Comparison of ENCODE assay signal across 26 cellular contexts in the genomic region with DNA sequence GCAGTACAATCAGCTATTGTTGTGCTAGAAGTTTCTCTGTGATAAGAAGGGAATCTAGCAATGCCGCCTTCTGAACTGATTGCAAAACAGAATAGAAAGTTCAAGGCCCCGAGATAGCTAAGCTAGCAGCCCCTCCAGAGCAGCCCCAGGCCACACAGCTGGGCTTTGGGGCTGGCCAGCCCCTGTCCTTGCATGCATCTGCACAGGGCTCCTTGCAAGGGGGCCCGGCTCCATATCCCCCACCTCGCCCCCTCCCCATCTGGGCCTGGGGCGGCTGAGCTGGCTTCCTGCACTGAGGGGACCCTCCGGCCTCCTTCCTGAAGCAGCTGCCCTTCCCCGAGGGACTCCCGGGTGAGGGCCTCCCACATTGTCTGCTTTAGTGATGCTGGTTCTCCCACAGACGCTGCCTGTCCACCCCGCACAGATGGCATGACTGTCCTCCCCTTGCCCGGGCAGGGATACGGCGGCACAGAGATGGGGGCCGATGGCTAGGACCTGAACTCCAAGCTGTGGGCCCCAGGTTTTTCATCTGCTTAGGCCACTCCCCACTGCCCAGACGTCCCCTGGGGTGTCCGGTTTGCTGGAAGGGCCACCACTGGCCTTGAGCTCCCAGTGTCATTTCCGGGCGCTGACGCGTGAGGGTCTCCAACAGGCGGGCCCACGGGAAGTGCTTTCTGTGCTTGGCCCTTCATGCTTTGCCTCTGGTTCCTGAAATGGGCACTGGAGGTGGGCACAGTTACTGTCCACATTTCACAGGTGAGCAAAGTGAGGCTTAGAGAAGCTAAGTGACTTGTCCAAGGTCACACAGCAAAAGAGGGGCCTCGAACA.
DNase-seq lines count a peak whose midpoint lies in the region; ATAC-seq, FAIRE-seq and TF ChIP-seq lines count a peak whose summit lies in the region.
"Had no signal": no experiment of that assay in that cellular context is flagged by ENCODE, and none has a peak within 500 bp of the region (broad histone marks: within the 10 kb centered on the region; RNA-seq: fewer than 3 reads in every experiment).

No MANE protein-coding gene starts in this region.

- H3K27me3 Mint-ChIP-seq in Calu3 (ENCODE audit: unreplicated experiment) (peaks cover 13% of the 10 kb centered on the region), neural crest cell (ENCODE audit: low read depth) (peaks cover 27% of the 10 kb centered on the region)

- H3K4me3 Mint-ChIP-seq in Calu3 (ENCODE audit: low read depth, unreplicated experiment) = peak overlapping the region; percentile 17
- peak overlapping the region; percentile 44 for H3K4me3 Mint-ChIP-seq in neural crest cell
- H3K4me3 Mint-ChIP-seq: activated CD4-positive, alpha-beta T cell treated with anti-CD3 and anti-CD28 coated beads, Interleukin-2, amount 10 ng/mL, durations not matched to agents 24 days and 14 days; central memory CD8-positive, alpha-beta T cell; GM23338 had no signal

- peak overlapping the region; percentile 54 for H3K27ac ChIP-seq in cingulate gyrus (ENCODE audit: low read depth, low read length)
- H3K27ac ChIP-seq: left lung had no signal

- FAIRE-seq in A204.1 (lab: Jason Lieb, UNC) = peak; percentile 73
- FAIRE-seq: astrocyte, GM12892 had no signal

- BruUV-seq in Calu3 (replicated peaks; lab: Mats Ljungman, UMichigan) = no TSS peak

- TF ChIP-seq CTCF in Calu3 (IDR thresholded peaks at IDR 0.05; ENCODE audit: unreplicated experiment) (no peak), neural crest cell (conservative IDR thresholded peaks at IDR 0.05) (no peak)

- DNase-seq in Calu3 = no peak
- DNase-seq in neural crest cell (ENCODE audit: low read depth, low spot score) = no peak
- no peak for DNase-seq in NCI-H82 treated with DMSO at 0.1 percent for 48 hours (lab: John Stamatoyannopoulos, UW; ENCODE audit: unreplicated experiment)
- DNase-seq: dermis blood vessel endothelial cell; EL; IMR-90; left lung; NCI-H1092 treated with DMSO at 0.1 percent for 48 hours; NCI-H187; NCI-H524 treated with DMSO at 0.1 percent for 48 hours; NK-92 treated with Interleukin-12 subunit alpha and Interleukin-12 subunit beta, amount 100 ng/mL, for 24 hours; SHP77 treated with DMSO at 0.1 percent for 48 hours; stimulated activated CD4-positive, alpha-beta T cell treated with anti-CD3 and anti-CD28 coated beads, Interleukin-1b, Interleukin-23, amount 100 ng/mL, for 48 hours; T-helper 9 cell had no signal

- CTCF ChIA-PET in Calu3 (lab: Charles Lee) = interaction anchor here (0.6 to 1.7 kb wide), 10 partner anchors 10 to 749 kb away, joined by 3 to 9 read pairs (median 4); a partner anchor contains a TSS

- H3K9me3 Mint-ChIP-seq in Calu3 (ENCODE audit: low read depth, unreplicated experiment) (no peaks in the 10 kb centered on the region), neural crest cell (no peaks in the 10 kb centered on the region)
- H3K9me3 Mint-ChIP-seq: activated CD4-positive, alpha-beta T cell treated with anti-CD3 and anti-CD28 coated beads, Interleukin-2, amount 10 ng/mL, durations not matched to agents 24 days and 14 days; activated naive CD4-positive, alpha-beta T cell treated with anti-CD3 and anti-CD28 coated beads, Interleukin-2, amount 50 U/mL, for 72 hours; central memory CD8-positive, alpha-beta T cell; GM23338; naive thymus-derived CD4-positive, alpha-beta T cell had no signal

- ATAC-seq in GM18870 (IDR thresholded peaks at IDR 0.05; ENCODE audit: unreplicated experiment) (no peak), GM21526 (IDR thresholded peaks at IDR 0.05; ENCODE audit: low FRiP score, unreplicated experiment) (no peak), HG03108 (IDR thresholded peaks at IDR 0.05; ENCODE audit: unreplicated experiment) (no peak)
- ATAC-seq: activated naive CD4-positive, alpha-beta T cell treated with anti-CD3 and anti-CD28 coated beads, Interleukin-2, amount 50 U/mL, for 72 hours had no signal

- peak overlapping the region; percentile 76 for H3K27ac Mint-ChIP-seq in Calu3 (ENCODE audit: unreplicated experiment)
- H3K27ac Mint-ChIP-seq in neural crest cell (ENCODE audit: unreplicated experiment) = no peak overlapping the region
- H3K27ac Mint-ChIP-seq: activated CD4-positive, alpha-beta T cell treated with anti-CD3 and anti-CD28 coated beads, Interleukin-2, amount 10 ng/mL, durations not matched to agents 24 days and 14 days; activated naive CD4-positive, alpha-beta T cell treated with anti-CD3 and anti-CD28 coated beads, Interleukin-2, amount 50 U/mL, for 72 hours; GM23338; naive thymus-derived CD4-positive, alpha-beta T cell had no signal

- H3K4me1 Mint-ChIP-seq in Calu3 (ENCODE audit: low read depth, unreplicated experiment) (peaks cover 25% of the 10 kb centered on the region), neural crest cell (peaks cover 22% of the 10 kb centered on the region)

- intact Hi-C loops in Calu3 (cut with micrococcal nuclease; ENCODE audit: unreplicated experiment) = no loop called here

- H3K36me3 Mint-ChIP-seq in Calu3 (ENCODE audit: insufficient read depth, unreplicated experiment) (peaks cover 13% of the 10 kb centered on the region), neural crest cell (ENCODE audit: low read depth) (no peaks in the 10 kb centered on the region)
- H3K36me3 Mint-ChIP-seq: activated naive CD4-positive, alpha-beta T cell treated with anti-CD3 and anti-CD28 coated beads, Interleukin-2, amount 50 U/mL, for 72 hours; naive thymus-derived CD4-positive, alpha-beta T cell had no signal
